Comparison of ENCODE assay signal across 17 cellular contexts in the genomic region with DNA sequence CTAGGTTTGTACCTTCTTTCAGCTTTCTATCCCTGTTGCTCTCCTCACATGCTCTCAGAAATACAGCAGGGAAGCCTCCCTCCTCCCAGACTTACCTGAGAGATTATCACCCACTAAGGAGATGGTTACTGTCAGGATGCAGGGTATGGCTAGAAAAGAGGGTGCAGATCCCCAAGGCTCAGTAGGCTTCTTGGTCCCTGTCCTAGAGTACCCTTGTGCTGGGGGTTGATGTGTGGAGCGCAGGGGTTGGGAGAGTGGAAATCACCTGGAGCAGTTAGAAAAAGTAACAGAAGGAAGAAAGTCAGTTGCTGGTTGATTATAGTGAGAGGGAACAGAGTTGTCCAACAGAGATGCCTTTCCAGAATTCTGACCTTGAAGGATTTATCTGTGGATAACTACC.
DNase-seq lines count a peak whose midpoint lies in the region; ATAC-seq and TF ChIP-seq lines count a peak whose summit lies in the region.
"Had no signal": no experiment of that assay in that cellular context is flagged by ENCODE, and none has a peak within 500 bp of the region (broad histone marks: within the 10 kb centered on the region; RNA-seq: fewer than 3 reads in every experiment).

No MANE protein-coding gene starts in this region.

- no peaks in the 10 kb centered on the region for H3K36me3 Mint-ChIP-seq in osteocyte (ENCODE audit: unreplicated experiment)
- H3K36me3 Mint-ChIP-seq: CD8-positive, alpha-beta T cell had no signal

- no peaks in the 10 kb centered on the region for H3K9me3 ChIP-seq in right atrium auricular region
- H3K9me3 ChIP-seq: A549; BLaER1 treated with 17β-estradiol and CSF1 and Interleukin-3, amounts not matched to agents 10 nM and 100 nM; Caco-2 had no signal

- H3K4me1 Mint-ChIP-seq in osteocyte (ENCODE audit: unreplicated experiment), result no peaks in the 10 kb centered on the region
- H3K4me1 Mint-ChIP-seq: B cell had no signal

- no peaks in the 10 kb centered on the region for H3K27me3 ChIP-seq in right atrium auricular region

- no peaks in the 10 kb centered on the region for H3K36me3 ChIP-seq in right atrium auricular region
- H3K36me3 ChIP-seq: BLaER1 treated with 17β-estradiol and CSF1 and Interleukin-3, amounts not matched to agents 10 nM and 100 nM had no signal

- intact Hi-C loops in left cardiac atrium (cut with DNase I), result no loop called here

- no peaks in the 10 kb centered on the region for H3K27me3 Mint-ChIP-seq in osteocyte (ENCODE audit: unreplicated experiment)
- H3K27me3 Mint-ChIP-seq: B cell; CD4-positive, alpha-beta T cell had no signal

- H3K4me3 ChIP-seq in right atrium auricular region, result no peak overlapping the region
- H3K4me3 ChIP-seq: A549; BLaER1 treated with 17β-estradiol and CSF1 and Interleukin-3, amounts not matched to agents 10 nM and 100 nM had no signal

- peak; percentile 16 for DNase-seq in right atrium auricular region (ENCODE audit: low spot score)
- DNase-seq in left cardiac atrium, result no peak
- DNase-seq in osteocyte (ENCODE audit: extremely low spot score, unreplicated experiment), result peak; percentile 51
- no peak for DNase-seq in SIG-M5 treated with dmso at 0.1 percent for 504 hours (lab: John Stamatoyannopoulos, UW; ENCODE audit: unreplicated experiment)
- DNase-seq: AML-193; Caco-2; Calu3; CD4-positive, alpha-beta T cell; CD8-positive, alpha-beta T cell; DMS79 treated with DMSO at 0.1 percent for 48 hours; GF-D8 had no signal

- H3K9me3 Mint-ChIP-seq in osteocyte (ENCODE audit: unreplicated experiment), result peaks cover 5% of the 10 kb centered on the region
- H3K9me3 Mint-ChIP-seq: CD4-positive, alpha-beta T cell; CD8-positive, alpha-beta T cell had no signal

- TF ChIP-seq CTCF in right atrium auricular region (IDR thresholded peaks at IDR 0.05) (no peak), osteocyte (IDR thresholded peaks at IDR 0.05) (no peak)

- H3K4me3 Mint-ChIP-seq in osteocyte (ENCODE audit: unreplicated experiment), result no peak overlapping the region
- H3K4me3 Mint-ChIP-seq: B cell; CD4-positive, alpha-beta T cell; CD8-positive, alpha-beta T cell had no signal

- no peak for ATAC-seq in left cardiac atrium
- no peak for ATAC-seq in HG02884 (IDR thresholded peaks at IDR 0.05; ENCODE audit: unreplicated experiment)
- ATAC-seq: A549; CD8-positive, alpha-beta T cell had no signal

- no peak overlapping the region for H3K27ac ChIP-seq in right atrium auricular region
- H3K27ac ChIP-seq: 22Rv1; A549; BLaER1 treated with 17β-estradiol and CSF1 and Interleukin-3, amounts not matched to agents 10 nM and 100 nM; C4-2B had no signal

- H3K27ac Mint-ChIP-seq in osteocyte (ENCODE audit: unreplicated experiment), result no peak overlapping the region
- H3K27ac Mint-ChIP-seq: B cell; CD4-positive, alpha-beta T cell; CD8-positive, alpha-beta T cell had no signal

- H3K4me1 ChIP-seq in right atrium auricular region, result no peaks in the 10 kb centered on the region
- H3K4me1 ChIP-seq: A549; BLaER1 treated with 17β-estradiol and CSF1 and Interleukin-3, amounts not matched to agents 10 nM and 100 nM; Caco-2 had no signal

Comparison
In these comparisons a context has a peak if more than half of its experiments do, and no peak if none do; other contexts are left out.
1. DNase-seq: peak in right atrium auricular region (single experiment) and osteocyte (single experiment); none in left cardiac atrium (single experiment) and SIG-M5 treated with dmso at 0.1 percent for 504 hours (single experiment).